Comparison of ENCODE assay signal across 11 cellular contexts in the genomic region with DNA sequence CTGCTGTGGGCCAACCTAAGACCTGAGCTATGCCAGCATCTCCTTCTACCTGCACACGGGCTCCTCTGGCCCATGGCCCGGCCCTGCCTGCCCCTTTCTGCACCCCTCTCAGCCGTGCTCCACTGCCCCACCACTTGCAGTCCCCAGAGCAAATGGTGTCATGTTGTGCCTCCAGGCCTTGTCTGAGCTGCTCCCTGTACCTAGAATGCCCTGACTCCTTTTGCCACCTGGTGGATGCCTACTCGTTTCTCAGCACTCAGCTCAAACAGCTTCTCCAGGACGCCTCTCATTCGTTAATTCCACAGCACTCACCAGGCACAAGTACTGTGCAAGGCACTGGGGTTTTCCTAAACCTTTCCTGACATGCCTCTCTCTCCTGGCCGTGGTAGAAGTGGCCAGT.
DNase-seq lines count a peak whose midpoint lies in the region; ATAC-seq and TF ChIP-seq lines count a peak whose summit lies in the region.
"Had no signal": no experiment of that assay in that cellular context is flagged by ENCODE, and none has a peak within 500 bp of the region (broad histone marks: within the 10 kb centered on the region; RNA-seq: fewer than 3 reads in every experiment).

No MANE protein-coding gene starts in this region.

- H3K4me1 Mint-ChIP-seq in immature natural killer cell: peaks cover 62 to 70% of the 10 kb centered on the region in 2 donors
- H3K4me1 Mint-ChIP-seq in type B pancreatic cell (ENCODE audit: unreplicated experiment): peaks cover 36% of the 10 kb centered on the region

- no peak for DNase-seq in left ventricle myocardium superior
- DNase-seq in cardiac septum (ENCODE audit: low spot score): no peak
- DNase-seq in NCI-H69 (lab: John Stamatoyannopoulos, UW): peak; percentile 56
- no peak for DNase-seq in immature natural killer cell
- DNase-seq in type B pancreatic cell (ENCODE audit: extremely low spot score, unreplicated experiment): no peak
- DNase-seq in EL: no peak
- no peak for DNase-seq in NCI-H1105 treated with DMSO at 0.1 percent for 48 hours (lab: John Stamatoyannopoulos, UW)
- no peak for DNase-seq in SK-N-DZ (ENCODE audit: low spot score)
- DNase-seq: activated CD4-positive, CD25-positive, alpha-beta regulatory T cell treated with anti-CD3 and anti-CD28 coated beads, Interleukin-2, amount 50 U/mL, for 72 hours; DMS 273 treated with DMSO at 0.1 percent for 48 hours; foreskin fibroblast had no signal

- H3K9me3 Mint-ChIP-seq in immature natural killer cell (peaks cover 0 to 2% (median 0%) of the 10 kb centered on the region in 6 donors), type B pancreatic cell (no peaks in the 10 kb centered on the region)

- H3K4me3 Mint-ChIP-seq in immature natural killer cell (no peak overlapping the region), type B pancreatic cell (no peak overlapping the region)

- TF ChIP-seq CTCF in type B pancreatic cell (conservative IDR thresholded peaks at IDR 0.05): no peak

- H3K27me3 Mint-ChIP-seq in immature natural killer cell (ENCODE audit: low read depth in 3 of 3): peaks cover 0 to 4% (median 0%) of the 10 kb centered on the region in 3 donors
- H3K27me3 Mint-ChIP-seq in type B pancreatic cell: no peaks in the 10 kb centered on the region

- no peaks in the 10 kb centered on the region for H3K36me3 Mint-ChIP-seq in immature natural killer cell
- peaks cover 15% of the 10 kb centered on the region for H3K36me3 Mint-ChIP-seq in type B pancreatic cell

- ATAC-seq in left ventricle myocardium superior: peak; percentile 17

- H3K27ac Mint-ChIP-seq in immature natural killer cell (peak overlapping the region; percentile 45 to 73 (median 62)), type B pancreatic cell (peak overlapping the region; percentile 24)

- intact Hi-C loops in left ventricle myocardium superior (cut with micrococcal nuclease) (no loop called here), cardiac septum (cut with DNase I) (no loop called here)
